In the genomic region with DNA sequence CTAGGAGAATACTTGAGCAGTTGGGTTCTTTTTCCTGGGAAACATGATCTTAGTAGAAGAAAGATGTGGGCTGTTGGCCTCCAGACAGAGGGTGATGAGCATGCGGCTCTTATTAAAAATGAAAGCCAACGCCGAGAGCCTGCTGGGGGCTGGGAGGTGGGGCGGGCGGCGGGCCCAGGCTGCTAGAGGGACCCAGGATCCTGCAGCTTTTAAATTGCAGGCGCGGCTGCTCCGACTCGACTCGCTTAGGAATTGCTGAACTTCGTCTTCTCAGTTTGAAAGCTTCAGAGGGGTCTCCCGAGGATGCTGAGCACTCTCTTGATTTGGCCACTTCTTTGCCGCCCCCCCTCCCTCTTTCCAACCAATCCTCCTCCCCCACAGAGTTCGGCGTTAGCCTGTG, we compare ENCODE assay signal across 7 cellular contexts. TPM values are rescaled to one million over a fixed set of nuclear protein-coding genes. Genes with fewer than 3 reads are reported as not detected.
DNase-seq lines count a peak whose midpoint lies in the region; ATAC-seq, FAIRE-seq and TF ChIP-seq lines count a peak whose summit lies in the region.

No MANE protein-coding gene starts in this region.

- no peaks in the 10 kb centered on the region for H3K27me3 Mint-ChIP-seq in progenitor cell of endocrine pancreas

- intact Hi-C loops in Right ventricle myocardium superior (cut with DNase I) = loop anchor here (10.0 kb wide), 1 partner anchor 59 kb away; no protein-coding TSS in a partner anchor

- peak overlapping the region; percentile 63 for H3K4me3 Mint-ChIP-seq in progenitor cell of endocrine pancreas (ENCODE audit: low read depth)

- no peak for TF ChIP-seq CTCF in progenitor cell of endocrine pancreas (IDR thresholded peaks at IDR 0.05; ENCODE audit: unreplicated experiment)

- TF ChIP-seq POLR2A in GM12891 (IDR thresholded peaks at IDR 0.05; ENCODE audit: low read depth, low read length) = no peak

- DNase-seq in GM12891 (ENCODE audit: insufficient read length, low spot score) (peak; percentile 59), NCI-H2227 treated with DMSO at 0.1 percent for 48 hours (lab: John Stamatoyannopoulos, UW) (peak; percentile 55), Right ventricle myocardium superior (peak; percentile 70), progenitor cell of endocrine pancreas (ENCODE audit: low spot score, unreplicated experiment) (no peak), ureter (ENCODE audit: low spot score) (no peak)
- peak; percentile 56 for DNase-seq in activated naive CD4-positive, alpha-beta T cell treated with anti-CD3 and anti-CD28 coated beads, Interleukin-2, amount 50 U/mL, for 16 hours

- H3K27ac Mint-ChIP-seq in progenitor cell of endocrine pancreas = peak overlapping the region; percentile 77

- FAIRE-seq in GM12891 (lab: Jason Lieb, UNC) = no peak

- peak; percentile 55 for ATAC-seq in Right ventricle myocardium superior (ENCODE audit: poor library complexity)
- no peak for ATAC-seq in HG02763 (IDR thresholded peaks at IDR 0.05; ENCODE audit: unreplicated experiment)

- no peaks in the 10 kb centered on the region for H3K9me3 Mint-ChIP-seq in progenitor cell of endocrine pancreas (ENCODE audit: low read depth)

- peaks cover 8% of the 10 kb centered on the region for H3K36me3 Mint-ChIP-seq in progenitor cell of endocrine pancreas (ENCODE audit: insufficient read depth)

- peaks cover 21% of the 10 kb centered on the region for H3K4me1 Mint-ChIP-seq in progenitor cell of endocrine pancreas (ENCODE audit: low read depth)

TF ChIP-seq in GM12891, 5 proteins besides CTCF, POLR2A, EP300 and RAD21:
- TF ChIP-seq POU2F2 (IDR thresholded peaks at IDR 0.05; ENCODE audit: low read depth, low read length) = no peak
- no peak for TF ChIP-seq PAX5 (IDR thresholded peaks at IDR 0.05; ENCODE audit: insufficient read depth, low read length, severe bottlenecking)
- TF ChIP-seq POLR2AphosphoS5 (IDR thresholded peaks at IDR 0.05; ENCODE audit: low read depth, low read length) = no peak
- TF ChIP-seq TAF1 (IDR thresholded peaks at IDR 0.05; ENCODE audit: low read depth, low read length) = no peak
- no peak for TF ChIP-seq SPI1 (IDR thresholded peaks at IDR 0.05; ENCODE audit: low read depth, low read length)

RNA-seq across cellular contexts. Expression of gene AGPAT3, which starts 1.2 kb away (rescaled TPM):
- polyA plus RNA-seq in GM12891 (2012; ENCODE audit: low read depth, missing spikeins) = 36.9 TPM
- total RNA-seq in Right ventricle myocardium superior = 96.3 TPM
- 50.5 and 55.2 TPM in 2 replicates for total RNA-seq in progenitor cell of endocrine pancreas
- 84.7 TPM for total RNA-seq in ureter

Comparison
In these comparisons a context has a peak if more than half of its experiments do, and no peak if none do; other contexts are left out.
1. DNase-seq: peak in GM12891 (single experiment), NCI-H2227 treated with DMSO at 0.1 percent for 48 hours (single experiment), activated naive CD4-positive, alpha-beta T cell treated with anti-CD3 and anti-CD28 coated beads, Interleukin-2, amount 50 U/mL, for 16 hours (single experiment) and Right ventricle myocardium superior (single experiment); none in progenitor cell of endocrine pancreas (single experiment) and ureter (single experiment).